Comparison of ENCODE assay signal across 1 cellular context in the genomic region with DNA sequence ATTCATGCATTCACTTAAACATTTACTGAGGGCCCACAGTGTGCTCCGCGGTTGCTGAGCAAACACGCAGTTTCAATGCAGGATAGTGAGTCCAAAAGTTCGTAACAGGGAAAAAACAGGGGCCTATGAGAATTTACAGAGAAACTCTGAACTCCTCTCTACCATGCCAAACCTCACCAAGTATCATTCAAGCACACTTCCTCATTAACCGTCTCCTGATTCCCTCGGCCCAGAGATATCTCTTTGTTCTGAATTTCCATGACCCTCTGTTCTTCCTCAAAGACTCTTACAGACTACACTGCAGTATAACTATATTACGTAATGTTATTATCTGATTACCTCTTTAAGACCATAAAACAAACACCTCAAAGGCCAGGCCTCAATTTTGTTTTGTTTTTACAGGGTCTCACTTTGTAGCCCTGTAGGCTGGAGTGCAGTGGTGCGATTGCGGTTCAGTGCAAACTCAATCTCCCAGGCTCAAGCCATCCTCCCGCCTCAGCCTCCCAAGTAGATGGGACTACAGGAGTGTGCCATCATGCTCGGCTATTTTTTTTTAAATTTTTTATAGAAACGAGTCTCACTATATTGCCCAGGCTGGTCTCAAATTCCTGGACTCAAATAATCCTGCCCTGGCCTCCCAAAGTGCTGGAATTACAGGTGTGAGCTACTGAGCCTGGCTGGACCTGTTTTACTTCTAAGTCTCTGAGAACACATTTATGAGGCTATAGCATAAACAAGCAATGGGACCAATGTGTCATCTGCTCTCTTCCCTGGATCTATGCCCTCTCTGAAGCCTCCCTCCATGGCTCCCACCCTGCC.
TF ChIP-seq lines count a peak whose summit lies in the region.

No MANE protein-coding gene starts in this region.

TF ChIP-seq in H1, 55 proteins besides CTCF, POLR2A, EP300 and RAD21:
- TF ChIP-seq EGR1 (IDR thresholded peaks at IDR 0.05; ENCODE audit: borderline replicate concordance, low read depth, low read length) (no peak), SAP30 (IDR thresholded peaks at IDR 0.05; ENCODE audit: insufficient read depth, insufficient replicate concordance, low read length) (no peak), NRF1 (IDR thresholded peaks at IDR 0.05; ENCODE audit: low read depth, low read length) (no peak), TBP (IDR thresholded peaks at IDR 0.05; ENCODE audit: low read depth, low read length) (no peak), RFX5 (IDR thresholded peaks at IDR 0.05; ENCODE audit: borderline replicate concordance, low read depth, low read length) (no peak)
- TF ChIP-seq, protein P1, sequence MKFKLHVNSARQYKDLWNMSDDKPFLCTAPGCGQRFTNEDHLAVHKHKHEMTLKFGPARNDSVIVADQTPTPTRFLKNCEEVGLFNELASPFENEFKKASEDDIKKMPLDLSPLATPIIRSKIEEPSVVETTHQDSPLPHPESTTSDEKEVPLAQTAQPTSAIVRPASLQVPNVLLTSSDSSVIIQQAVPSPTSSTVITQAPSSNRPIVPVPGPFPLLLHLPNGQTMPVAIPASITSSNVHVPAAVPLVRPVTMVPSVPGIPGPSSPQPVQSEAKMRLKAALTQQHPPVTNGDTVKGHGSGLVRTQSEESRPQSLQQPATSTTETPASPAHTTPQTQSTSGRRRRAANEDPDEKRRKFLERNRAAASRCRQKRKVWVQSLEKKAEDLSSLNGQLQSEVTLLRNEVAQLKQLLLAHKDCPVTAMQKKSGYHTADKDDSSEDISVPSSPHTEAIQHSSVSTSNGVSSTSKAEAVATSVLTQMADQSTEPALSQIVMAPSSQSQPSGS (IDR thresholded peaks at IDR 0.05; ENCODE audit: low read length) = no peak
TF ChIP-seq in H1: peak in this region for 0.
